12 cellular contexts compared by ENCODE assay signal in the genomic region with DNA sequence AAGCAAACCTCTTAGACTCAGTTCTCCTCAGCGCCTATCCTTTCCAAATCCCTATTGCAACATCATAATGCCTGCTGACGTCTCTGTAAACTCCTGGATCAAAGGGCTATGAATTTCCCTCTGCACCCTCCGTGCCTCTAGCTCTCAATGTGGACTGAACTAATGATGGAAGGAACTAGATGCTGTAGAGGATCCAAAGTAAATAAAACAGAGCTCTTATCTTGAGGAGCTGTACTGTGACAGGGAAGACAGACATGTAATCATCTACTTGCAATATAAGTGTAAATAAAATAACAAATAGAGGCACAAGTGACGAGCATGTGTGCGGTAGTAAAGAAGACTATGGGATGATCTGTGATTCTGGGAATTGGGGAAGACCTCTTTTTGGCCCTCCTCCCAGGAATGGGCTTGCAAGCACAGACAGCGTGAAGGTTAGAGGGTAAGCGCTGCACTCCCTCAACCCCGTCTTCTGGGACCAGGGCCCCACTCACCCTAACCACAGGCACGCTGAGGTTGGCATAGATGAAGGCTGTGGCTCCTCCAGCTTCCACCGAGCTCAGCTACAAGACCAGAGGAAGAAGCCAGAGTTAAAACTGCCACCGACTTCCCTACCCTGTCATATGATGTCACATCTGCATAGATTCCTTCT. TPM values are rescaled to one million over a fixed set of nuclear protein-coding genes. Genes with fewer than 3 reads are reported as not detected.
DNase-seq lines count a peak whose midpoint lies in the region; ATAC-seq and TF ChIP-seq lines count a peak whose summit lies in the region.
"Had no signal": no experiment of that assay in that cellular context is flagged by ENCODE, and none has a peak within 500 bp of the region (broad histone marks: within the 10 kb centered on the region; RNA-seq: fewer than 3 reads in every experiment).

No MANE protein-coding gene starts in this region.

- no peak overlapping the region for H2AFZ ChIP-seq in trophoblast cell (ENCODE audit: insufficient read depth, low read length, poor library complexity)

- peaks cover 18% of the 10 kb centered on the region for H3K4me1 Mint-ChIP-seq in activated CD4-positive, alpha-beta T cell treated with anti-CD3 and anti-CD28 coated beads, Interleukin-2, amount 10 ng/mL, durations not matched to agents 7 days and 5 days
- peaks cover 3% of the 10 kb centered on the region for H3K4me1 Mint-ChIP-seq in activated CD4-positive, alpha-beta T cell treated with anti-CD3 and anti-CD28 coated beads, Interleukin-2, amount 10 ng/mL, durations not matched to agents 24 days and 14 days
- H3K4me1 Mint-ChIP-seq: WTC11 had no signal

- H3K4ac ChIP-seq in trophoblast cell (ENCODE audit: low read depth, low read length): no peak overlapping the region

- no peak for ATAC-seq in HG02759 (IDR thresholded peaks at IDR 0.05; ENCODE audit: unreplicated experiment)
- ATAC-seq: WTC11 had no signal

- H4K12ac ChIP-seq in trophoblast cell (ENCODE audit: low read depth, low read length): no peak overlapping the region

- peaks cover 5% of the 10 kb centered on the region for H3K79me1 ChIP-seq in trophoblast cell (ENCODE audit: low read length)

- peaks cover 21 to 33% of the 10 kb centered on the region in 2 experiments for H3K4me1 ChIP-seq in trophoblast cell (ENCODE audit: control insufficient read depth in 1 of 2, insufficient read depth in 2 of 2, low read length in 2 of 2)
- H3K4me1 ChIP-seq: prostate gland had no signal

- H3K9me3 Mint-ChIP-seq in activated CD4-positive, alpha-beta T cell treated with anti-CD3 and anti-CD28 coated beads, Interleukin-2, amount 10 ng/mL, durations not matched to agents 7 days and 5 days: no peaks in the 10 kb centered on the region
- H3K9me3 Mint-ChIP-seq in activated CD4-positive, alpha-beta T cell treated with anti-CD3 and anti-CD28 coated beads, Interleukin-2, amount 10 ng/mL, durations not matched to agents 24 days and 14 days: no peaks in the 10 kb centered on the region
- H3K9me3 Mint-ChIP-seq: WTC11 had no signal

- no peak overlapping the region for H3K14ac ChIP-seq in trophoblast cell (ENCODE audit: low read length)

- no peaks in the 10 kb centered on the region for H3K9me3 ChIP-seq in trophoblast cell (ENCODE audit: insufficient read depth, low read depth, low read length)
- H3K9me3 ChIP-seq: MG63, prostate gland had no signal

- no peak overlapping the region for H3K18ac ChIP-seq in trophoblast cell (ENCODE audit: low read length)

- intact Hi-C loops in activated CD4-positive, alpha-beta T cell treated with anti-CD3 and anti-CD28 coated beads, Interleukin-2, amount 10 ng/mL, durations not matched to agents 24 days and 14 days (cut with micrococcal nuclease): no loop called here

- no peak overlapping the region for H3K23ac ChIP-seq in trophoblast cell (ENCODE audit: low read length)

- CTCF ChIA-PET in activated CD4-positive, alpha-beta T cell treated with anti-CD3 and anti-CD28 coated beads, Interleukin-2, amount 10 ng/mL, durations not matched to agents 7 days and 5 days (lab: Charles Lee): interaction anchor here (0.6 to 1.0 kb wide), 2 partner anchors 13 to 197 kb away, joined by 3 read pairs; no protein-coding TSS in a partner anchor

- DNase-seq in activated CD4-positive, alpha-beta T cell treated with anti-CD3 and anti-CD28 coated beads, Interleukin-2, amount 10 ng/mL, durations not matched to agents 7 days and 5 days: peak; percentile 42
- no peak for DNase-seq in activated CD4-positive, alpha-beta T cell treated with anti-CD3 and anti-CD28 coated beads, Interleukin-2, amount 10 ng/mL, durations not matched to agents 24 days and 14 days
- DNase-seq in M059J (ENCODE audit: low read depth): peak; percentile 74
- peak; percentile 64 to 73 for DNase-seq in cardiac fibroblast (ENCODE audit: low read depth in 2 of 2)
- DNase-seq in trophoblast cell: no peak
- no peak for DNase-seq in NCI-H187 (lab: John Stamatoyannopoulos, UW)
- DNase-seq in NCI-H526 (lab: John Stamatoyannopoulos, UW): no peak
- DNase-seq: MG63, SHP77 treated with DMSO at 0.1 percent for 48 hours had no signal

- no peaks in the 10 kb centered on the region for H3K36me3 Mint-ChIP-seq in activated CD4-positive, alpha-beta T cell treated with anti-CD3 and anti-CD28 coated beads, Interleukin-2, amount 10 ng/mL, durations not matched to agents 7 days and 5 days (ENCODE audit: low read depth)
- H3K36me3 Mint-ChIP-seq in activated CD4-positive, alpha-beta T cell treated with anti-CD3 and anti-CD28 coated beads, Interleukin-2, amount 10 ng/mL, durations not matched to agents 24 days and 14 days (ENCODE audit: low read depth): no peaks in the 10 kb centered on the region
- H3K36me3 Mint-ChIP-seq: WTC11 had no signal

- no peak overlapping the region for H4K8ac ChIP-seq in trophoblast cell (ENCODE audit: low read depth, low read length)

- H3K4me3 ChIP-seq in cardiac fibroblast (replicated peaks in 1 of 2; ENCODE audit: low read depth in 2 of 2, low read length in 2 of 2): no peak overlapping the region
- H3K4me3 ChIP-seq in trophoblast cell (ENCODE audit: low read depth, low read length): no peak overlapping the region
- H3K4me3 ChIP-seq: MG63, prostate gland had no signal

- POLR2A ChIA-PET in activated CD4-positive, alpha-beta T cell treated with anti-CD3 and anti-CD28 coated beads, Interleukin-2, amount 10 ng/mL, durations not matched to agents 7 days and 5 days (lab: Charles Lee): no interaction called here

- H3K36me3 ChIP-seq in trophoblast cell (ENCODE audit: control insufficient read depth in 1 of 2, insufficient read depth in 2 of 2, low read length in 2 of 2): no peaks in the 10 kb centered on the region
- H3K36me3 ChIP-seq: MG63, prostate gland had no signal

- H3K27ac Mint-ChIP-seq in activated CD4-positive, alpha-beta T cell treated with anti-CD3 and anti-CD28 coated beads, Interleukin-2, amount 10 ng/mL, durations not matched to agents 7 days and 5 days: no peak overlapping the region
- H3K27ac Mint-ChIP-seq in activated CD4-positive, alpha-beta T cell treated with anti-CD3 and anti-CD28 coated beads, Interleukin-2, amount 10 ng/mL, durations not matched to agents 24 days and 14 days: no peak overlapping the region
- H3K27ac Mint-ChIP-seq: WTC11 had no signal

- no peak overlapping the region for H2AK5ac ChIP-seq in trophoblast cell (ENCODE audit: low read length)

- no peak overlapping the region for H4K91ac ChIP-seq in trophoblast cell (ENCODE audit: low read depth, low read length)

- H3K27me3 Mint-ChIP-seq in activated CD4-positive, alpha-beta T cell treated with anti-CD3 and anti-CD28 coated beads, Interleukin-2, amount 10 ng/mL, durations not matched to agents 7 days and 5 days: peaks cover 8% of the 10 kb centered on the region
- peaks cover 21% of the 10 kb centered on the region for H3K27me3 Mint-ChIP-seq in activated CD4-positive, alpha-beta T cell treated with anti-CD3 and anti-CD28 coated beads, Interleukin-2, amount 10 ng/mL, durations not matched to agents 24 days and 14 days

- H2BK120ac ChIP-seq in trophoblast cell (ENCODE audit: insufficient read depth, low read length, poor library complexity): no peak overlapping the region

- H3K27ac ChIP-seq in trophoblast cell (ENCODE audit: low read depth, low read length): no peak overlapping the region
- H3K27ac ChIP-seq: prostate gland had no signal

- H3K4me2 ChIP-seq in trophoblast cell (ENCODE audit: low read length): no peak overlapping the region

- H3K9ac ChIP-seq in trophoblast cell (ENCODE audit: low read length): no peak overlapping the region

- no peak overlapping the region for H3K4me3 Mint-ChIP-seq in activated CD4-positive, alpha-beta T cell treated with anti-CD3 and anti-CD28 coated beads, Interleukin-2, amount 10 ng/mL, durations not matched to agents 7 days and 5 days
- no peak overlapping the region for H3K4me3 Mint-ChIP-seq in activated CD4-positive, alpha-beta T cell treated with anti-CD3 and anti-CD28 coated beads, Interleukin-2, amount 10 ng/mL, durations not matched to agents 24 days and 14 days
- H3K4me3 Mint-ChIP-seq: WTC11 had no signal

- no peaks in the 10 kb centered on the region for H3K27me3 ChIP-seq in trophoblast cell (ENCODE audit: insufficient read depth, low read length)
- H3K27me3 ChIP-seq: MG63 had no signal

- H2BK5ac ChIP-seq in trophoblast cell (ENCODE audit: low read depth, low read length, poor library complexity): no peak overlapping the region

- peak overlapping the region; percentile 19 for H2BK12ac ChIP-seq in trophoblast cell (ENCODE audit: low read length)

- WGBS in trophoblast cell (ENCODE audit: extremely low coverage, insufficient coverage, insufficient read length): no CpG with 5 or more reads among the region's 11 CpGs

- no peak for TF ChIP-seq CTCF in cardiac fibroblast (IDR thresholded peaks at IDR 0.05; ENCODE audit: low read depth, low read length)

- no peaks in the 10 kb centered on the region for H3K79me2 ChIP-seq in trophoblast cell (ENCODE audit: control insufficient read depth, insufficient read depth, low read length, poor library complexity)

RNA-seq across cellular contexts. Expression of a gene that starts 42.2 kb away (rescaled TPM):
- total RNA-seq in activated CD4-positive, alpha-beta T cell treated with anti-CD3 and anti-CD28 coated beads, Interleukin-2, amount 10 ng/mL, durations not matched to agents 7 days and 5 days: not detected
- not detected in 2 replicates for total RNA-seq in activated CD4-positive, alpha-beta T cell treated with anti-CD3 and anti-CD28 coated beads, Interleukin-2, amount 10 ng/mL, durations not matched to agents 24 days and 14 days
- total RNA-seq in M059J (2014; rRNA removed; shearing (Covaris generic)): 4.2 and 5.4 TPM in 2 replicates
- polyA plus RNA-seq in trophoblast cell (2013): 0.59 and 0.61 TPM in 2 replicates

Comparison
In these comparisons a context has a peak if more than half of its experiments do, and no peak if none do; other contexts are left out.
1. DNase-seq: peak in activated CD4-positive, alpha-beta T cell treated with anti-CD3 and anti-CD28 coated beads, Interleukin-2, amount 10 ng/mL, durations not matched to agents 7 days and 5 days (single experiment), M059J (single experiment) and cardiac fibroblast (2 of 2); none in activated CD4-positive, alpha-beta T cell treated with anti-CD3 and anti-CD28 coated beads, Interleukin-2, amount 10 ng/mL, durations not matched to agents 24 days and 14 days (single experiment), trophoblast cell (0 of 2), NCI-H187 (0 of 2) and NCI-H526 (0 of 2).